13 cellular contexts compared by ENCODE assay signal in genomic region chr13:110302154-110302553, GRCh38. TPM values are rescaled to one million over a fixed set of nuclear protein-coding genes. Genes with fewer than 3 reads are reported as not detected.
DNase-seq lines count a peak whose midpoint lies in the region; ATAC-seq and TF ChIP-seq lines count a peak whose summit lies in the region.
"Had no signal": no experiment of that assay in that cellular context is flagged by ENCODE, and none has a peak within 500 bp of the region (broad histone marks: within the 10 kb centered on the region; RNA-seq: fewer than 3 reads in every experiment).

No MANE protein-coding gene starts in this region.

- intact Hi-C loops in Right ventricle myocardium superior (cut with DNase I) (loop anchor here (5.0 kb wide), 1 partner anchor 45 kb away; no protein-coding TSS in a partner anchor), left lung (cut with DNase I) (no loop called here), vagina (cut with DNase I) (no loop called here)

- H3K4me3 ChIP-seq in right atrium auricular region (no peak overlapping the region), left lung (no peak overlapping the region), rectal smooth muscle tissue (ENCODE audit: low read length) (no peak overlapping the region), vagina (no peak overlapping the region)
- H3K4me3 ChIP-seq: Peyer's patch had no signal

- no peak for TF ChIP-seq POLR2A in vagina (IDR thresholded peaks at IDR 0.05)

- H3K27ac ChIP-seq in right atrium auricular region (peak overlapping the region; percentile 97 to 99), left lung (peak overlapping the region; percentile 30 to 36), rectal smooth muscle tissue (ENCODE audit: low read depth, low read length) (peak overlapping the region; percentile 97), vagina (peak overlapping the region; percentile 67)

- no peaks in the 10 kb centered on the region for H3K36me3 Mint-ChIP-seq in natural killer cell treated with Interleukin-12 subunit alpha and Interleukin-12 subunit beta and Interleukin-15 and Interleukin-18, amount 100 ng/mL, for 72 hours
- H3K36me3 Mint-ChIP-seq in stimulated activated effector memory CD8-positive, alpha-beta T cell treated with anti-CD3 and anti-CD28 coated beads, Interleukin-12 subunit alpha, Interleukin-12 subunit beta, amount 100 ng/mL, for 72 hours: no peaks in the 10 kb centered on the region

- no peak for ATAC-seq in Right ventricle myocardium superior (ENCODE audit: poor library complexity)
- ATAC-seq in left lung: no peak
- no peak for ATAC-seq in natural killer cell treated with Interleukin-12 subunit alpha and Interleukin-12 subunit beta and Interleukin-15 and Interleukin-18, amount 100 ng/mL, for 72 hours
- ATAC-seq in stimulated activated effector memory CD8-positive, alpha-beta T cell treated with anti-CD3 and anti-CD28 coated beads, Interleukin-12 subunit alpha, Interleukin-12 subunit beta, amount 100 ng/mL, for 72 hours: no peak

- H3K4me1 Mint-ChIP-seq in natural killer cell treated with Interleukin-12 subunit alpha and Interleukin-12 subunit beta and Interleukin-15 and Interleukin-18, amount 100 ng/mL, for 72 hours (ENCODE audit: low read depth in 2 of 2): no peaks in the 10 kb centered on the region
- peaks cover 5% of the 10 kb centered on the region for H3K4me1 Mint-ChIP-seq in stimulated activated effector memory CD8-positive, alpha-beta T cell treated with anti-CD3 and anti-CD28 coated beads, Interleukin-12 subunit alpha, Interleukin-12 subunit beta, amount 100 ng/mL, for 72 hours

- H3K36me3 ChIP-seq in right atrium auricular region (peaks cover 6% of the 10 kb centered on the region), left lung (no peaks in the 10 kb centered on the region), rectal smooth muscle tissue (ENCODE audit: control insufficient read depth, insufficient read depth, low read length) (no peaks in the 10 kb centered on the region), vagina (no peaks in the 10 kb centered on the region)
- H3K36me3 ChIP-seq: Peyer's patch had no signal

- no peak overlapping the region for H3K9ac ChIP-seq in rectal smooth muscle tissue (ENCODE audit: low read length)

- H3K27ac Mint-ChIP-seq in natural killer cell treated with Interleukin-12 subunit alpha and Interleukin-12 subunit beta and Interleukin-15 and Interleukin-18, amount 100 ng/mL, for 72 hours: no peak overlapping the region
- no peak overlapping the region for H3K27ac Mint-ChIP-seq in stimulated activated effector memory CD8-positive, alpha-beta T cell treated with anti-CD3 and anti-CD28 coated beads, Interleukin-12 subunit alpha, Interleukin-12 subunit beta, amount 100 ng/mL, for 72 hours

- H3K4me1 ChIP-seq in right atrium auricular region: peaks cover 0 to 78% of the 10 kb centered on the region in 2 donors
- H3K4me1 ChIP-seq in left lung: peaks cover 11 to 12% of the 10 kb centered on the region in 2 donors
- peaks cover 50% of the 10 kb centered on the region for H3K4me1 ChIP-seq in rectal smooth muscle tissue (ENCODE audit: control insufficient read depth, insufficient read depth, low read length)
- H3K4me1 ChIP-seq in vagina: peaks cover 47% of the 10 kb centered on the region

- peak; percentile 51 for DNase-seq in right atrium auricular region (ENCODE audit: low spot score)
- no peak for DNase-seq in Right ventricle myocardium superior
- no peak for DNase-seq in left lung
- DNase-seq in vagina (ENCODE audit: extremely low spot score in 2 of 2): no peak
- DNase-seq in SK-N-DZ (ENCODE audit: low spot score): no peak
- DNase-seq in natural killer cell treated with Interleukin-12 subunit alpha and Interleukin-12 subunit beta and Interleukin-15 and Interleukin-18, amount 100 ng/mL, for 72 hours (ENCODE audit: low spot score): no peak
- no peak for DNase-seq in stimulated activated effector memory CD8-positive, alpha-beta T cell treated with anti-CD3 and anti-CD28 coated beads, Interleukin-12 subunit alpha, Interleukin-12 subunit beta, amount 100 ng/mL, for 72 hours (ENCODE audit: low spot score in 2 of 2)
- DNase-seq: activated gamma-delta T cell treated with Interleukin-2 at 50 U/mL for 16 hours; NCI-H1048; NCI-H82; stimulated activated CD4-positive, alpha-beta T cell treated with anti-CD3 and anti-CD28 coated beads, Interleukin-1b, Interleukin-23, amount 100 ng/mL, for 48 hours had no signal

- H3K9me3 ChIP-seq in right atrium auricular region (no peaks in the 10 kb centered on the region), left lung (no peaks in the 10 kb centered on the region), vagina (no peaks in the 10 kb centered on the region)
- H3K9me3 ChIP-seq: Peyer's patch had no signal

- H3K27me3 ChIP-seq in right atrium auricular region: no peaks in the 10 kb centered on the region
- H3K27me3 ChIP-seq in left lung: peaks cover 11 to 66% of the 10 kb centered on the region in 2 donors
- no peaks in the 10 kb centered on the region for H3K27me3 ChIP-seq in rectal smooth muscle tissue (ENCODE audit: control insufficient read depth, insufficient read depth, low read length)
- no peaks in the 10 kb centered on the region for H3K27me3 ChIP-seq in vagina
- H3K27me3 ChIP-seq: Peyer's patch had no signal

- H3K9me3 Mint-ChIP-seq in natural killer cell treated with Interleukin-12 subunit alpha and Interleukin-12 subunit beta and Interleukin-15 and Interleukin-18, amount 100 ng/mL, for 72 hours: no peaks in the 10 kb centered on the region
- no peaks in the 10 kb centered on the region for H3K9me3 Mint-ChIP-seq in stimulated activated effector memory CD8-positive, alpha-beta T cell treated with anti-CD3 and anti-CD28 coated beads, Interleukin-12 subunit alpha, Interleukin-12 subunit beta, amount 100 ng/mL, for 72 hours

- TF ChIP-seq CTCF in right atrium auricular region (IDR thresholded peaks at IDR 0.05) (no peak), left lung (IDR thresholded peaks at IDR 0.05) (no peak), vagina (IDR thresholded peaks at IDR 0.05) (no peak)

- no peak overlapping the region for H3K4me3 Mint-ChIP-seq in natural killer cell treated with Interleukin-12 subunit alpha and Interleukin-12 subunit beta and Interleukin-15 and Interleukin-18, amount 100 ng/mL, for 72 hours
- no peak overlapping the region for H3K4me3 Mint-ChIP-seq in stimulated activated effector memory CD8-positive, alpha-beta T cell treated with anti-CD3 and anti-CD28 coated beads, Interleukin-12 subunit alpha, Interleukin-12 subunit beta, amount 100 ng/mL, for 72 hours

- peaks cover 51 to 62% of the 10 kb centered on the region in 2 donors for H3K27me3 Mint-ChIP-seq in natural killer cell treated with Interleukin-12 subunit alpha and Interleukin-12 subunit beta and Interleukin-15 and Interleukin-18, amount 100 ng/mL, for 72 hours

RNA-seq across cellular contexts. Expression of gene COL4A1, which starts 4.8 kb away (rescaled TPM):
- total RNA-seq in right atrium auricular region (100 to 1,000 TPM; 140 to 201 TPM), Right ventricle myocardium superior (107 TPM), left lung (1,000 to 10,000 TPM in 1 of 2 donors, 100 to 1,000 TPM in 1; 418 to 1,057 TPM), vagina (178 TPM)
- 47.5 and 48.2 TPM in 2 replicates for polyA plus RNA-seq in SK-N-DZ (2014; cell fraction: cytosol; rRNA removed)
- 44.8 and 49.1 TPM in 2 replicates for polyA plus RNA-seq in SK-N-DZ (2014; cell fraction: nucleus; rRNA removed)
- not detected for total RNA-seq in natural killer cell treated with Interleukin-12 subunit alpha and Interleukin-12 subunit beta and Interleukin-15 and Interleukin-18, amount 100 ng/mL, for 72 hours

RNA-seq across cellular contexts. Expression of gene COL4A2, which starts 4.9 kb away (rescaled TPM):
- 100 to 1,000 TPM; 141 to 153 TPM for total RNA-seq in right atrium auricular region
- 91.2 TPM for total RNA-seq in Right ventricle myocardium superior
- 100 to 1,000 TPM; 343 to 638 TPM for total RNA-seq in left lung
- total RNA-seq in vagina: 180 TPM
- polyA plus RNA-seq in SK-N-DZ (2014; cell fraction: cytosol; rRNA removed): 65.4 and 81.9 TPM in 2 replicates
- polyA plus RNA-seq in SK-N-DZ (2014; cell fraction: nucleus; rRNA removed): 108 and 116 TPM in 2 replicates
- not detected for total RNA-seq in natural killer cell treated with Interleukin-12 subunit alpha and Interleukin-12 subunit beta and Interleukin-15 and Interleukin-18, amount 100 ng/mL, for 72 hours

Comparison
In these comparisons a context has a peak if more than half of its experiments do, and no peak if none do; other contexts are left out.
1. H3K27ac ChIP-seq: peak in every context shown above with its lines; median percentile 98 in right atrium auricular region; 97 in rectal smooth muscle tissue; 67 in vagina; 33 in left lung.
2. RNA of gene COL4A1, which starts 4.8 kb away (total RNA-seq): 418 to 1,057 TPM in left lung, 140 to 201 TPM in right atrium auricular region, 178 TPM in vagina (single experiment) and 107 TPM in Right ventricle myocardium superior (single experiment); not detected in natural killer cell treated with Interleukin-12 subunit alpha and Interleukin-12 subunit beta and Interleukin-15 and Interleukin-18, amount 100 ng/mL, for 72 hours; every median in the first group is over 100 times any median in the second.
3. RNA of gene COL4A2, which starts 4.9 kb away (total RNA-seq): 343 to 638 TPM in left lung, 180 TPM in vagina (single experiment), 141 to 153 TPM in right atrium auricular region and 91.2 TPM in Right ventricle myocardium superior (single experiment); not detected in natural killer cell treated with Interleukin-12 subunit alpha and Interleukin-12 subunit beta and Interleukin-15 and Interleukin-18, amount 100 ng/mL, for 72 hours; every median in the first group is over 10 times any median in the second.